20 cellular contexts compared by ENCODE assay signal in genomic region chr10:3242251-3242650, GRCh38.
"Had no signal": no experiment of that assay in that cellular context is flagged by ENCODE, and none has a peak within 500 bp of the region (broad histone marks: within the 10 kb centered on the region; RNA-seq: fewer than 3 reads in every experiment).

No MANE protein-coding gene starts in this region.

- H3K36me3 ChIP-seq: esophagus squamous epithelium, gastroesophageal sphincter, right lobe of liver, suprapubic skin, thyroid gland, upper lobe of left lung, vagina had no signal

- H3K27me3 ChIP-seq: esophagus squamous epithelium, gastroesophageal sphincter, right lobe of liver, suprapubic skin, thyroid gland, upper lobe of left lung, vagina had no signal

- H3K27ac Mint-ChIP-seq: natural killer cell treated with Interleukin-12 subunit alpha and Interleukin-12 subunit beta and Interleukin-15 and Interleukin-18, amount 100 ng/mL, for 72 hours; stimulated activated effector memory CD8-positive, alpha-beta T cell treated with anti-CD3 and anti-CD28 coated beads, Interleukin-12 subunit alpha, Interleukin-12 subunit beta, amount 100 ng/mL, for 72 hours had no signal

- H3K9me3 ChIP-seq: esophagus squamous epithelium, gastroesophageal sphincter, psoas muscle, right lobe of liver, suprapubic skin, thyroid gland, upper lobe of left lung, vagina had no signal

- ATAC-seq: gastroesophageal sphincter; left lobe of liver; natural killer cell treated with Interleukin-12 subunit alpha and Interleukin-12 subunit beta and Interleukin-15 and Interleukin-18, amount 100 ng/mL, for 72 hours; psoas muscle; right lobe of liver; stimulated activated effector memory CD8-positive, alpha-beta T cell treated with anti-CD3 and anti-CD28 coated beads, Interleukin-12 subunit alpha, Interleukin-12 subunit beta, amount 100 ng/mL, for 72 hours; stimulated activated naive CD8-positive, alpha-beta T cell treated with anti-CD3 and anti-CD28 coated beads, Interleukin-15, Interleukin-2, amounts not matched to agents 100 U/mL and 50 U/mL, for 24 hours had no signal

- H3K27ac ChIP-seq: esophagus squamous epithelium, gastroesophageal sphincter, psoas muscle, right lobe of liver, suprapubic skin, thyroid gland, upper lobe of left lung, vagina had no signal

- H3K4me3 ChIP-seq: esophagus squamous epithelium, gastroesophageal sphincter, psoas muscle, right lobe of liver, suprapubic skin, thyroid gland, upper lobe of left lung, vagina had no signal

- H3K9me3 Mint-ChIP-seq: natural killer cell treated with Interleukin-12 subunit alpha and Interleukin-12 subunit beta and Interleukin-15 and Interleukin-18, amount 100 ng/mL, for 72 hours; stimulated activated effector memory CD8-positive, alpha-beta T cell treated with anti-CD3 and anti-CD28 coated beads, Interleukin-12 subunit alpha, Interleukin-12 subunit beta, amount 100 ng/mL, for 72 hours had no signal

- H3K4me1 ChIP-seq: psoas muscle, right lobe of liver, thyroid gland, vagina had no signal

- DNase-seq: dermis blood vessel endothelial cell; esophagus squamous epithelium; foreskin fibroblast; glutamatergic neuron; mammary epithelial cell; midbrain; psoas muscle; retina; right lobe of liver; stimulated activated CD4-positive, alpha-beta T cell treated with anti-CD3 and anti-CD28 coated beads, Interleukin-4, amount 100 ng/mL, for 1 hour; stimulated activated CD8-positive, alpha-beta memory T cell treated with anti-CD3 and anti-CD28 coated beads, Interleukin-4, amount 100 ng/mL, for 48 hours; stimulated activated naive CD8-positive, alpha-beta T cell treated with anti-CD3 and anti-CD28 coated beads, Interleukin-15, Interleukin-2, amounts not matched to agents 100 U/mL and 50 U/mL, for 24 hours; thyroid gland; upper lobe of left lung had no signal

- H3K36me3 Mint-ChIP-seq: natural killer cell treated with Interleukin-12 subunit alpha and Interleukin-12 subunit beta and Interleukin-15 and Interleukin-18, amount 100 ng/mL, for 72 hours; stimulated activated effector memory CD8-positive, alpha-beta T cell treated with anti-CD3 and anti-CD28 coated beads, Interleukin-12 subunit alpha, Interleukin-12 subunit beta, amount 100 ng/mL, for 72 hours had no signal

- H3K4me3 Mint-ChIP-seq: natural killer cell treated with Interleukin-12 subunit alpha and Interleukin-12 subunit beta and Interleukin-15 and Interleukin-18, amount 100 ng/mL, for 72 hours; stimulated activated effector memory CD8-positive, alpha-beta T cell treated with anti-CD3 and anti-CD28 coated beads, Interleukin-12 subunit alpha, Interleukin-12 subunit beta, amount 100 ng/mL, for 72 hours had no signal
